25 cellular contexts compared by ENCODE assay signal in the genomic region with DNA sequence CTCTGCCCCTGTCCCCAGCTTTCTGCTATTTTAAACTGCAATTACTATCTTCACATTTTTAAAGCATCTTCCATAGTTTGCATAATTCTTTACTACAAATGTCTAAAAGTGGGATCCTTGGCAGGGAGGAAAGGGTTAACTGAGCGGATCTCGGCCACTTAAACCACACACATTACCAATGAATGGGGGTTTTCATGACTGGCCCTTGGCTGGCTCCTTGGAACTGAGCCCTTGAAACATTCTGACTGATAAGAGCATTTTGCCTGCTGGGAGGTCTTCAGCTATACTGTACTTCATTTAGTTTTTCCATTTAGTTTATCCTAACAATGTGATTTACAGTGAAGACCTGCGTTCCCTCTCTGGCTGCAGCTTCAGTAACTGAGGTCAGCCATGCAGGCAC. TPM values are rescaled to one million over a fixed set of nuclear protein-coding genes. Genes with fewer than 3 reads are reported as not detected.
"Had no signal": no experiment of that assay in that cellular context is flagged by ENCODE, and none has a peak within 500 bp of the region (broad histone marks: within the 10 kb centered on the region; RNA-seq: fewer than 3 reads in every experiment).

No MANE protein-coding gene starts in this region.

- H3K27ac Mint-ChIP-seq: activated CD4-positive, alpha-beta memory T cell treated with anti-CD3 and anti-CD28 coated beads, Interleukin-2, amount 10 ng/mL, durations not matched to agents 7 days and 5 days; activated CD4-positive, alpha-beta T cell treated with anti-CD3 and anti-CD28 coated beads, Interleukin-2, amount 10 ng/mL, durations not matched to agents 7 days and 5 days; activated naive CD4-positive, alpha-beta T cell treated with anti-CD3 and anti-CD28 coated beads, Interleukin-2, amount 10 ng/mL, durations not matched to agents 7 days and 5 days; activated naive CD4-positive, alpha-beta T cell treated with anti-CD3 and anti-CD28 coated beads, Interleukin-2, amount 50 U/mL, for 72 hours; activated naive CD8-positive, alpha-beta T cell treated with anti-CD3 and anti-CD28 coated beads, Interleukin-2, amount 10 ng/mL, durations not matched to agents 7 days and 5 days; activated T-cell treated with anti-CD3 and anti-CD28 coated beads, Interleukin-2, amount 50 U/mL, for 24 hours; activated T-cell treated with anti-CD3 and anti-CD28 coated beads, Interleukin-2, amount 50 U/mL, for 72 hours; T-helper 17 cell; T-helper 2 cell treated with Interferon-gamma antibody and Interleukin-4, amounts not matched to agents 5 μg/mL and 100 μg/mL, for 36 hours had no signal

- ATAC-seq: activated naive CD4-positive, alpha-beta T cell treated with anti-CD3 and anti-CD28 coated beads, Interleukin-2, amount 50 U/mL, for 72 hours; activated T-cell treated with anti-CD3 and anti-CD28 coated beads, Interleukin-2, amount 50 U/mL, for 72 hours; esophagus mucosa; gastrocnemius medialis; heart left ventricle; T-helper 17 cell had no signal

- H3K36me3 ChIP-seq: gastrocnemius medialis had no signal

- H3K4me1 ChIP-seq: ascending aorta, gastrocnemius medialis, heart left ventricle had no signal

- H3K27me3 ChIP-seq: ascending aorta, gastrocnemius medialis, heart left ventricle had no signal

- H3K27me3 Mint-ChIP-seq: activated naive CD4-positive, alpha-beta T cell treated with anti-CD3 and anti-CD28 coated beads, Interleukin-2, amount 10 ng/mL, durations not matched to agents 7 days and 5 days had no signal

- H3K36me3 Mint-ChIP-seq: activated naive CD4-positive, alpha-beta T cell treated with anti-CD3 and anti-CD28 coated beads, Interleukin-2, amount 10 ng/mL, durations not matched to agents 7 days and 5 days; activated naive CD4-positive, alpha-beta T cell treated with anti-CD3 and anti-CD28 coated beads, Interleukin-2, amount 50 U/mL, for 72 hours; activated naive CD8-positive, alpha-beta T cell treated with anti-CD3 and anti-CD28 coated beads, Interleukin-2, amount 10 ng/mL, durations not matched to agents 7 days and 5 days had no signal

- H3K9me3 ChIP-seq: ascending aorta, gastrocnemius medialis, heart left ventricle had no signal

- H3K4me3 Mint-ChIP-seq: activated CD4-positive, alpha-beta memory T cell treated with anti-CD3 and anti-CD28 coated beads, Interleukin-2, amount 10 ng/mL, durations not matched to agents 7 days and 5 days; activated CD4-positive, alpha-beta T cell treated with anti-CD3 and anti-CD28 coated beads, Interleukin-2, amount 10 ng/mL, durations not matched to agents 7 days and 5 days; activated naive CD4-positive, alpha-beta T cell treated with anti-CD3 and anti-CD28 coated beads, Interleukin-2, amount 10 ng/mL, durations not matched to agents 7 days and 5 days; activated naive CD8-positive, alpha-beta T cell treated with anti-CD3 and anti-CD28 coated beads, Interleukin-2, amount 10 ng/mL, durations not matched to agents 7 days and 5 days; activated T-cell treated with anti-CD3 and anti-CD28 coated beads, Interleukin-2, amount 50 U/mL, for 24 hours; activated T-cell treated with anti-CD3 and anti-CD28 coated beads, Interleukin-2, amount 50 U/mL, for 72 hours; T-helper 17 cell; T-helper 2 cell treated with Interferon-gamma antibody and Interleukin-4, amounts not matched to agents 5 μg/mL and 100 μg/mL, for 36 hours had no signal

- DNase-seq: activated CD4-positive, alpha-beta memory T cell treated with anti-CD3 and anti-CD28 coated beads, Interleukin-2, amount 10 ng/mL, durations not matched to agents 7 days and 5 days; activated CD4-positive, alpha-beta T cell treated with anti-CD3 and anti-CD28 coated beads for 1 hour; activated CD4-positive, alpha-beta T cell treated with anti-CD3 and anti-CD28 coated beads for 4 hours; activated CD4-positive, alpha-beta T cell treated with anti-CD3 and anti-CD28 coated beads, Interleukin-2, amount 10 ng/mL, durations not matched to agents 7 days and 5 days; activated CD4-positive, alpha-beta T cell treated with anti-CD3 and anti-CD28 coated beads, Interleukin-2, amount 50 U/mL, for 4 hours; activated CD8-positive, alpha-beta memory T cell treated with anti-CD3 and anti-CD28 coated beads, Interleukin-2, amount 50 U/mL, for 48 hours; activated gamma-delta T cell; activated naive CD4-positive, alpha-beta T cell; activated naive CD4-positive, alpha-beta T cell treated with anti-CD3 and anti-CD28 coated beads, Interleukin-2, amount 10 ng/mL, durations not matched to agents 7 days and 5 days; activated naive CD8-positive, alpha-beta T cell treated with anti-CD3 and anti-CD28 coated beads, Interleukin-2, amount 10 ng/mL, durations not matched to agents 7 days and 5 days; activated T-cell treated with anti-CD3 and anti-CD28 coated beads for 4 hours; activated T-cell treated with anti-CD3 and anti-CD28 coated beads, Interleukin-2, amount 50 U/mL, for 24 hours; activated T-cell treated with anti-CD3 and anti-CD28 coated beads, Interleukin-2, amount 50 U/mL, for 72 hours; cortex of kidney; effector CD8-positive, alpha-beta T cell; foreskin fibroblast; gastrocnemius medialis; glutamatergic neuron; heart left ventricle; T-helper 1 cell; T-helper 17 cell had no signal

- H3K4me3 ChIP-seq: ascending aorta, gastrocnemius medialis, heart left ventricle had no signal

- H3K4me1 Mint-ChIP-seq: activated CD4-positive, alpha-beta memory T cell treated with anti-CD3 and anti-CD28 coated beads, Interleukin-2, amount 10 ng/mL, durations not matched to agents 7 days and 5 days; activated CD4-positive, alpha-beta T cell treated with anti-CD3 and anti-CD28 coated beads, Interleukin-2, amount 10 ng/mL, durations not matched to agents 7 days and 5 days; activated naive CD4-positive, alpha-beta T cell treated with anti-CD3 and anti-CD28 coated beads, Interleukin-2, amount 10 ng/mL, durations not matched to agents 7 days and 5 days; activated naive CD8-positive, alpha-beta T cell treated with anti-CD3 and anti-CD28 coated beads, Interleukin-2, amount 10 ng/mL, durations not matched to agents 7 days and 5 days; T-helper 17 cell had no signal

- H3K27ac ChIP-seq: ascending aorta, gastrocnemius medialis, heart left ventricle had no signal

- H3K9me3 Mint-ChIP-seq: activated CD4-positive, alpha-beta memory T cell treated with anti-CD3 and anti-CD28 coated beads, Interleukin-2, amount 10 ng/mL, durations not matched to agents 7 days and 5 days; activated CD4-positive, alpha-beta T cell treated with anti-CD3 and anti-CD28 coated beads, Interleukin-2, amount 10 ng/mL, durations not matched to agents 7 days and 5 days; activated naive CD4-positive, alpha-beta T cell treated with anti-CD3 and anti-CD28 coated beads, Interleukin-2, amount 10 ng/mL, durations not matched to agents 7 days and 5 days; activated naive CD4-positive, alpha-beta T cell treated with anti-CD3 and anti-CD28 coated beads, Interleukin-2, amount 50 U/mL, for 72 hours; activated naive CD8-positive, alpha-beta T cell treated with anti-CD3 and anti-CD28 coated beads, Interleukin-2, amount 10 ng/mL, durations not matched to agents 7 days and 5 days; activated T-cell treated with anti-CD3 and anti-CD28 coated beads, Interleukin-2, amount 50 U/mL, for 24 hours; activated T-cell treated with anti-CD3 and anti-CD28 coated beads, Interleukin-2, amount 50 U/mL, for 72 hours; T-helper 2 cell treated with Interferon-gamma antibody and Interleukin-4, amounts not matched to agents 5 μg/mL and 100 μg/mL, for 36 hours had no signal

RNA-seq across cellular contexts. Expression of gene AADAT, which starts 31.9 kb away (rescaled TPM):
- total RNA-seq: activated CD4-positive, alpha-beta memory T cell treated with anti-CD3 and anti-CD28 coated beads, Interleukin-2, amount 10 ng/mL, durations not matched to agents 7 days and 5 days; activated CD4-positive, alpha-beta T cell treated with anti-CD3 and anti-CD28 coated beads, Interleukin-2, amount 10 ng/mL, durations not matched to agents 7 days and 5 days; activated naive CD4-positive, alpha-beta T cell treated with anti-CD3 and anti-CD28 coated beads, Interleukin-2, amount 50 U/mL, for 72 hours; activated naive CD8-positive, alpha-beta T cell treated with anti-CD3 and anti-CD28 coated beads, Interleukin-2, amount 10 ng/mL, durations not matched to agents 7 days and 5 days; T-helper 17 cell had no signal
